ENCODE assay signal across 25 cellular contexts in the genomic region with DNA sequence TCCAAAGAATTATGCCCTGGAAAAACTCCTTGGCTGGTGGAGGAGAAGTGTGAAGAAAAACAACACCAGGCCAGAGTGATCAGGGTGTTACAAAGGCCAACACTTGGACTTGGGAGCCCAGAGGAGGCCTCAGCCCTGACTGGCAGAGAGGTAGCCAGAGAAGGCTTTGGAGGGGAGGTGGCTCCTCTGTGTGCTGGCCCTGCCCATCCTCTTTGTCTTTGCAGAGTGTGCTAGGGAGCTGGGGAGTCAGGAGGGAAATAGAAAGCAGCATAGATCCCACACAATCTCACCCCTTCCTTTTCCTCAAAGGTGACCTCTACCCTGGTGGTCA. TPM values are rescaled to one million over a fixed set of nuclear protein-coding genes. Genes with fewer than 3 reads are reported as not detected.
"Had no signal": no experiment of that assay in that cellular context is flagged by ENCODE, and none has a peak within 500 bp of the region (broad histone marks: within the 10 kb centered on the region; RNA-seq: fewer than 3 reads in every experiment).

No MANE protein-coding gene starts in this region.

- H3K4me1 ChIP-seq: right lobe of liver had no signal

- H3K4me3 Mint-ChIP-seq: activated B cell treated with CpG ODN at 0.5 μM for 24 hours; activated CD4-positive, alpha-beta memory T cell treated with anti-CD3 and anti-CD28 coated beads, Interleukin-2, amount 10 ng/mL, durations not matched to agents 7 days and 5 days; activated CD8-positive, alpha-beta memory T cell treated with anti-CD3 and anti-CD28 coated beads, Interleukin-2, amount 10 ng/mL, durations not matched to agents 7 days and 5 days; activated T-helper 1 cell treated with anti-CD3 and anti-CD28 coated beads, Interleukin-12 subunit alpha, Interleukin-12 subunit beta, Interleukin-2, Interleukin-4 antibody, amounts not matched to agents 30 ng/mL and 10 ng/mL and 1 ng/mL, durations not matched to agents 14 hours and 24 hours and 36 hours; brain; mesothelial cell of epicardium; naive thymus-derived CD8-positive, alpha-beta T cell; stimulated activated effector memory CD8-positive, alpha-beta T cell treated with anti-CD3 and anti-CD28 coated beads, Interleukin-12 subunit alpha, Interleukin-12 subunit beta, amount 100 ng/mL, for 72 hours; stimulated activated naive CD8-positive, alpha-beta T cell treated with anti-CD3 and anti-CD28 coated beads, Interleukin-15, amount 100 ng/mL, for 72 hours; T-helper 17 cell had no signal

- H3K9me3 ChIP-seq: left ventricle myocardium inferior, pancreas, right lobe of liver had no signal

- H3K27ac ChIP-seq: epithelial cell of prostate, left ventricle myocardium inferior, pancreas, right lobe of liver, SK-N-MC had no signal

- H3K27ac Mint-ChIP-seq: activated B cell treated with CpG ODN at 0.5 μM for 24 hours; activated CD4-positive, alpha-beta memory T cell treated with anti-CD3 and anti-CD28 coated beads, Interleukin-2, amount 10 ng/mL, durations not matched to agents 7 days and 5 days; activated CD8-positive, alpha-beta memory T cell treated with anti-CD3 and anti-CD28 coated beads, Interleukin-2, amount 10 ng/mL, durations not matched to agents 7 days and 5 days; activated T-helper 1 cell treated with anti-CD3 and anti-CD28 coated beads, Interleukin-12 subunit alpha, Interleukin-12 subunit beta, Interleukin-2, Interleukin-4 antibody, amounts not matched to agents 30 ng/mL and 10 ng/mL and 1 ng/mL, durations not matched to agents 14 hours and 24 hours and 36 hours; mesothelial cell of epicardium; stimulated activated effector memory CD8-positive, alpha-beta T cell treated with anti-CD3 and anti-CD28 coated beads, Interleukin-12 subunit alpha, Interleukin-12 subunit beta, amount 100 ng/mL, for 72 hours; T-helper 17 cell had no signal

- H3K4me3 ChIP-seq: left ventricle myocardium inferior, pancreas, right lobe of liver, SK-N-MC had no signal

- ATAC-seq: activated CD8-positive, alpha-beta memory T cell treated with anti-CD3 and anti-CD28 coated beads, Interleukin-2, amount 10 ng/mL, durations not matched to agents 7 days and 5 days; activated naive CD4-positive, alpha-beta T cell treated with anti-CD3 and anti-CD28 coated beads, Interleukin-2, amount 50 U/mL, for 72 hours; naive thymus-derived CD8-positive, alpha-beta T cell; pancreas; right lobe of liver; stimulated activated effector memory CD8-positive, alpha-beta T cell treated with anti-CD3 and anti-CD28 coated beads, Interleukin-12 subunit alpha, Interleukin-12 subunit beta, amount 100 ng/mL, for 72 hours; stimulated activated naive CD8-positive, alpha-beta T cell treated with anti-CD3 and anti-CD28 coated beads, Interleukin-15, amount 100 ng/mL, for 72 hours; T-helper 17 cell had no signal

- H3K4me1 Mint-ChIP-seq: activated CD4-positive, alpha-beta memory T cell treated with anti-CD3 and anti-CD28 coated beads, Interleukin-2, amount 10 ng/mL, durations not matched to agents 7 days and 5 days; activated CD8-positive, alpha-beta memory T cell treated with anti-CD3 and anti-CD28 coated beads, Interleukin-2, amount 10 ng/mL, durations not matched to agents 7 days and 5 days; stimulated activated effector memory CD8-positive, alpha-beta T cell treated with anti-CD3 and anti-CD28 coated beads, Interleukin-12 subunit alpha, Interleukin-12 subunit beta, amount 100 ng/mL, for 72 hours had no signal

- H3K9me3 Mint-ChIP-seq: activated B cell treated with CpG ODN at 0.5 μM for 24 hours; activated CD4-positive, alpha-beta memory T cell treated with anti-CD3 and anti-CD28 coated beads, Interleukin-2, amount 10 ng/mL, durations not matched to agents 7 days and 5 days; activated naive CD4-positive, alpha-beta T cell treated with anti-CD3 and anti-CD28 coated beads, Interleukin-2, amount 50 U/mL, for 72 hours; activated T-helper 1 cell treated with anti-CD3 and anti-CD28 coated beads, Interleukin-12 subunit alpha, Interleukin-12 subunit beta, Interleukin-2, Interleukin-4 antibody, amounts not matched to agents 30 ng/mL and 10 ng/mL and 1 ng/mL, durations not matched to agents 14 hours and 24 hours and 36 hours; naive thymus-derived CD8-positive, alpha-beta T cell; stimulated activated effector memory CD8-positive, alpha-beta T cell treated with anti-CD3 and anti-CD28 coated beads, Interleukin-12 subunit alpha, Interleukin-12 subunit beta, amount 100 ng/mL, for 72 hours; stimulated activated naive CD8-positive, alpha-beta T cell treated with anti-CD3 and anti-CD28 coated beads, Interleukin-15, amount 100 ng/mL, for 72 hours had no signal

- H3K36me3 ChIP-seq: left ventricle myocardium inferior, pancreas, right lobe of liver had no signal

- DNase-seq: activated B cell treated with CpG ODN at 0.5 μM for 24 hours; activated CD4-positive, alpha-beta memory T cell treated with anti-CD3 and anti-CD28 coated beads, Interleukin-2, amount 10 ng/mL, durations not matched to agents 7 days and 5 days; activated CD4-positive, alpha-beta T cell treated with anti-CD3 and anti-CD28 coated beads for 48 hours; activated CD8-positive, alpha-beta memory T cell treated with anti-CD3 and anti-CD28 coated beads, Interleukin-2, amount 10 ng/mL, durations not matched to agents 7 days and 5 days; central memory CD4-positive, alpha-beta T cell; kidney glomerular epithelial cell; left ventricle myocardium inferior; naive thymus-derived CD8-positive, alpha-beta T cell; pancreas; small intestine; stimulated activated CD4-positive, alpha-beta T cell treated with anti-CD3 and anti-CD28 coated beads, Interleukin-2, amount 100 ng/mL, for 24 hours; stimulated activated naive CD8-positive, alpha-beta T cell treated with anti-CD3 and anti-CD28 coated beads, Interleukin-15, amount 100 ng/mL, for 72 hours; SW 1271; T-helper 17 cell; trophoblast cell had no signal

- H3K27me3 ChIP-seq: right lobe of liver had no signal

- H3K36me3 Mint-ChIP-seq: activated CD8-positive, alpha-beta memory T cell treated with anti-CD3 and anti-CD28 coated beads, Interleukin-2, amount 10 ng/mL, durations not matched to agents 7 days and 5 days; activated naive CD4-positive, alpha-beta T cell treated with anti-CD3 and anti-CD28 coated beads, Interleukin-2, amount 50 U/mL, for 72 hours; brain; mesothelial cell of epicardium; naive thymus-derived CD8-positive, alpha-beta T cell; stimulated activated effector memory CD8-positive, alpha-beta T cell treated with anti-CD3 and anti-CD28 coated beads, Interleukin-12 subunit alpha, Interleukin-12 subunit beta, amount 100 ng/mL, for 72 hours had no signal

RNA-seq across cellular contexts. Expression of a gene that starts 12.0 kb away (rescaled TPM):
- total RNA-seq: activated CD4-positive, alpha-beta memory T cell treated with anti-CD3 and anti-CD28 coated beads, Interleukin-2, amount 10 ng/mL, durations not matched to agents 7 days and 5 days; activated CD8-positive, alpha-beta memory T cell treated with anti-CD3 and anti-CD28 coated beads, Interleukin-2, amount 10 ng/mL, durations not matched to agents 7 days and 5 days; activated naive CD4-positive, alpha-beta T cell treated with anti-CD3 and anti-CD28 coated beads, Interleukin-2, amount 50 U/mL, for 72 hours; activated T-helper 1 cell treated with anti-CD3 and anti-CD28 coated beads, Interleukin-12 subunit alpha, Interleukin-12 subunit beta, Interleukin-2, Interleukin-4 antibody, amounts not matched to agents 30 ng/mL and 10 ng/mL and 1 ng/mL, durations not matched to agents 14 hours and 24 hours and 36 hours; fibroblast of villous mesenchyme; T-helper 17 cell had no signal
- polyA plus RNA-seq: naive thymus-derived CD8-positive, alpha-beta T cell had no signal

RNA-seq across cellular contexts. Expression of a gene that starts 42.0 kb away (rescaled TPM):
- total RNA-seq: activated CD4-positive, alpha-beta memory T cell treated with anti-CD3 and anti-CD28 coated beads, Interleukin-2, amount 10 ng/mL, durations not matched to agents 7 days and 5 days; activated CD8-positive, alpha-beta memory T cell treated with anti-CD3 and anti-CD28 coated beads, Interleukin-2, amount 10 ng/mL, durations not matched to agents 7 days and 5 days; activated naive CD4-positive, alpha-beta T cell treated with anti-CD3 and anti-CD28 coated beads, Interleukin-2, amount 50 U/mL, for 72 hours; activated T-helper 1 cell treated with anti-CD3 and anti-CD28 coated beads, Interleukin-12 subunit alpha, Interleukin-12 subunit beta, Interleukin-2, Interleukin-4 antibody, amounts not matched to agents 30 ng/mL and 10 ng/mL and 1 ng/mL, durations not matched to agents 14 hours and 24 hours and 36 hours; naive thymus-derived CD8-positive, alpha-beta T cell; temporal lobe had no signal
- polyA plus RNA-seq: naive thymus-derived CD8-positive, alpha-beta T cell had no signal

RNA-seq across cellular contexts. Expression of a gene that starts 48.0 kb away (rescaled TPM):
- total RNA-seq: activated CD8-positive, alpha-beta memory T cell treated with anti-CD3 and anti-CD28 coated beads, Interleukin-2, amount 10 ng/mL, durations not matched to agents 7 days and 5 days; naive thymus-derived CD8-positive, alpha-beta T cell had no signal
